7 cellular contexts compared by ENCODE assay signal in the genomic region with DNA sequence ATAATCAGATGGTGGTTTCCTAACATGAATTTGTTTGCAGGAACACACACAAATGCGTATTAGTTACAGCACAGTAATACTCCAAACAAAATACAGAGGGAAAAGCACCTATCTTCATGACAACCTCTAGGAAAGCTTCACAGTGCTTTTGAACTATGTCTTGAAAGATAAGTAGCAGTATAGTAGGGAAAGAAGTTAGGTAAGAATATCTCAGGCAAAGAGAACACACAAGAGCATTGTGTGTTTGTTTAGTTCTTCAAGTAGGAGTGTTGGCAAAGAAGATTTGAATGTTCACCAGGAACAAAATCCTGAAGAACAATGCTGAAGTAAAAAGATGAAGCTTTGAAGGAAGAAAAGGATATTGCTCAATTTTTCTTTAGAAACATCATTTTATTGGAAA.
"Had no signal": no experiment of that assay in that cellular context is flagged by ENCODE, and none has a peak within 500 bp of the region (broad histone marks: within the 10 kb centered on the region; RNA-seq: fewer than 3 reads in every experiment).

No MANE protein-coding gene starts in this region.

- ATAC-seq: GM12878 had no signal

- H3K4me3 ChIP-seq: GM12878 had no signal

- DNase-seq: GDM1, GF-D8 had no signal

- FAIRE-seq: G401.6, GM12878, GM12891, GM18507, GM19239 had no signal
